25 cellular contexts compared by ENCODE assay signal in genomic region chr7:132800522-132800921, GRCh38.
DNase-seq lines count a peak whose midpoint lies in the region; ATAC-seq and TF ChIP-seq lines count a peak whose summit lies in the region.
"Had no signal": no experiment of that assay in that cellular context is flagged by ENCODE, and none has a peak within 500 bp of the region (broad histone marks: within the 10 kb centered on the region; RNA-seq: fewer than 3 reads in every experiment).

No MANE protein-coding gene starts in this region.

- in situ Hi-C loops in mammary epithelial cell (cut with MboI; ENCODE audit: low sequenced_read_pairs in 2 of 2): no loop called here

- H3K9ac ChIP-seq in mammary epithelial cell (ENCODE audit: insufficient read depth, low read length): no peak overlapping the region
- H3K9ac ChIP-seq: BLaER1, GM23248 had no signal

- POLR2A ChIA-PET in CD8-positive, alpha-beta T cell (lab: Charles Lee): no interaction called here
- POLR2A ChIA-PET in HEK293 (lab: Yijun Ruan, JAX): no interaction called here

- no peaks in the 10 kb centered on the region for H3K4me1 ChIP-seq in CD8-positive, alpha-beta T cell (ENCODE audit: insufficient read depth, low read length)
- no peaks in the 10 kb centered on the region for H3K4me1 ChIP-seq in HEK293 (ENCODE audit: control insufficient read depth, insufficient read depth, low read length)
- peaks cover 7% of the 10 kb centered on the region for H3K4me1 ChIP-seq in mammary epithelial cell (ENCODE audit: insufficient read depth, low read length)
- H3K4me1 ChIP-seq: HAP-1, SJCRH30 had no signal

- H3K27me3 Mint-ChIP-seq in CD8-positive, alpha-beta T cell (ENCODE audit: low read depth): no peaks in the 10 kb centered on the region
- H3K27me3 Mint-ChIP-seq in nephron (ENCODE audit: low read depth) (no peaks in the 10 kb centered on the region), progenitor cell of endocrine pancreas (no peaks in the 10 kb centered on the region)
- H3K27me3 Mint-ChIP-seq: CD4-positive, alpha-beta T cell had no signal

- H3K79me2 ChIP-seq in mammary epithelial cell (ENCODE audit: insufficient read depth, low read length): no peaks in the 10 kb centered on the region

- WGBS in mammary epithelial cell (ENCODE audit: low coverage, missing lambda C conversion rate): 0% methylated on average over 1 of the region's 1 CpG

- no peaks in the 10 kb centered on the region for H3K9me3 Mint-ChIP-seq in CD8-positive, alpha-beta T cell
- H3K9me3 Mint-ChIP-seq in nephron (no peaks in the 10 kb centered on the region), progenitor cell of endocrine pancreas (ENCODE audit: low read depth) (no peaks in the 10 kb centered on the region)
- H3K9me3 Mint-ChIP-seq: CD4-positive, alpha-beta T cell had no signal

- H3K36me3 Mint-ChIP-seq in CD8-positive, alpha-beta T cell: peaks cover 18% of the 10 kb centered on the region
- peaks cover 6% of the 10 kb centered on the region for H3K36me3 Mint-ChIP-seq in nephron (ENCODE audit: low read depth)
- peaks cover 4% of the 10 kb centered on the region for H3K36me3 Mint-ChIP-seq in progenitor cell of endocrine pancreas (ENCODE audit: insufficient read depth)

- H3K4me3 Mint-ChIP-seq in CD8-positive, alpha-beta T cell: no peak overlapping the region
- H3K4me3 Mint-ChIP-seq in nephron (no peak overlapping the region), progenitor cell of endocrine pancreas (ENCODE audit: low read depth) (no peak overlapping the region)
- H3K4me3 Mint-ChIP-seq: CD4-positive, alpha-beta T cell had no signal

- H3K27ac ChIP-seq in CD8-positive, alpha-beta T cell (ENCODE audit: low read depth, low read length): no peak overlapping the region
- H3K27ac ChIP-seq in HEK293 (ENCODE audit: extremely low read depth, low read depth, low read length): no peak overlapping the region
- H3K27ac ChIP-seq in mammary epithelial cell (ENCODE audit: insufficient read depth, low read depth, low read length): no peak overlapping the region
- H3K27ac ChIP-seq: BLaER1, GM23248, SJCRH30 had no signal

- peak overlapping the region; percentile 29 for H3K4me2 ChIP-seq in mammary epithelial cell (ENCODE audit: insufficient read depth, low read depth, low read length)
- H3K4me2 ChIP-seq: BLaER1 had no signal

- ATAC-seq in CD8-positive, alpha-beta T cell: no peak
- no peak for ATAC-seq in GM18511 (IDR thresholded peaks at IDR 0.05; ENCODE audit: unreplicated experiment)
- ATAC-seq: PC-3, Right ventricle myocardium inferior, SK-N-SH treated with all-trans-retinoic acid at 6 μM for 48 hours had no signal

- DNase-seq in CD8-positive, alpha-beta T cell: no peak
- DNase-seq in mammary epithelial cell (peak; percentile 71), progenitor cell of endocrine pancreas (ENCODE audit: low spot score, unreplicated experiment) (no peak), NCI-H2196 treated with DMSO at 0.1 percent for 48 hours (lab: John Stamatoyannopoulos, UW; ENCODE audit: unreplicated experiment) (no peak)
- DNase-seq: CD4-positive, alpha-beta T cell; COR-L47; GM23248; KBM-7; MG63; NCI-H1105 treated with DMSO at 0.1 percent for 48 hours; NCI-H146; NCI-H2029; NCI-H446; NCI-H524 treated with DMSO at 0.1 percent for 48 hours; NCI-H82; NK-92 treated with Interleukin-12 subunit alpha and Interleukin-12 subunit beta, amount 100 ng/mL, for 24 hours; PC-3; SJCRH30 had no signal

- intact Hi-C loops in CD8-positive, alpha-beta T cell (cut with DNase I, micrococcal nuclease): no loop called here
- intact Hi-C loops in mammary epithelial cell (cut with micrococcal nuclease): no loop called here

- TF ChIP-seq CTCF in CD8-positive, alpha-beta T cell (IDR thresholded peaks at IDR 0.05): no peak
- TF ChIP-seq CTCF in HEK293 (tag by site-specific recombination; IDR thresholded peaks at IDR 0.05) (no peak), mammary epithelial cell (conservative IDR thresholded peaks at IDR 0.05 in 1 of 2, IDR thresholded peaks at IDR 0.05 in 1 of 2; ENCODE audit: extremely low read depth in 1 of 2, insufficient read depth in 1 of 2, low read depth in 1 of 2, low read length in 2 of 2) (no peak), nephron (IDR thresholded peaks at IDR 0.05; ENCODE audit: unreplicated experiment in 3 of 3) (no peak), progenitor cell of endocrine pancreas (IDR thresholded peaks at IDR 0.05; ENCODE audit: unreplicated experiment) (no peak)

- H3K4me3 ChIP-seq in CD8-positive, alpha-beta T cell (ENCODE audit: low read depth, low read length): no peak overlapping the region
- H3K4me3 ChIP-seq in HEK293 (ENCODE audit: low read depth, low read length) (no peak overlapping the region), mammary epithelial cell (replicated peaks in 1 of 3; ENCODE audit: insufficient read depth in 1 of 3, low read depth in 2 of 3, low read length in 3 of 3) (no peak overlapping the region)
- H3K4me3 ChIP-seq: BLaER1, GM23248, HAP-1, MG63, SJCRH30 had no signal

- H2AFZ ChIP-seq in mammary epithelial cell (ENCODE audit: low read depth, low read length): no peak overlapping the region
- H2AFZ ChIP-seq: GM23248 had no signal

- no peaks in the 10 kb centered on the region for H3K27me3 ChIP-seq in CD8-positive, alpha-beta T cell (ENCODE audit: insufficient read depth, low read length)
- no peaks in the 10 kb centered on the region for H3K27me3 ChIP-seq in mammary epithelial cell (ENCODE audit: insufficient read depth, low read length)
- H3K27me3 ChIP-seq: BLaER1, MG63, SJCRH30 had no signal

- CTCF ChIA-PET in CD8-positive, alpha-beta T cell (lab: Charles Lee): no interaction called here
- CTCF ChIA-PET in HEK293 (lab: Yijun Ruan, JAX) (interaction anchor here (0.9 kb wide), 1 partner anchor 11 kb away, joined by 4 read pairs; no protein-coding TSS in a partner anchor), mammary epithelial cell (lab: Charles Lee; ENCODE audit: low non-redundant PET) (no interaction called here)

- dilution Hi-C loops in mammary epithelial cell (cut with HindIII; ENCODE audit: low sequenced_read_pairs): no loop called here

- no peaks in the 10 kb centered on the region for H3K9me3 ChIP-seq in CD8-positive, alpha-beta T cell (ENCODE audit: low read length)
- H3K9me3 ChIP-seq in HEK293 (ENCODE audit: control insufficient read depth, insufficient read depth, low read depth, low read length) (no peaks in the 10 kb centered on the region), mammary epithelial cell (replicated peaks; ENCODE audit: insufficient read depth, low read length) (no peaks in the 10 kb centered on the region)
- H3K9me3 ChIP-seq: BLaER1, HAP-1, MG63, SJCRH30 had no signal

- H4K20me1 ChIP-seq in mammary epithelial cell (ENCODE audit: insufficient read depth, low read length): no peaks in the 10 kb centered on the region
- H4K20me1 ChIP-seq: BLaER1 had no signal

- peaks cover 5% of the 10 kb centered on the region for H3K4me1 Mint-ChIP-seq in CD8-positive, alpha-beta T cell (ENCODE audit: low read depth)
- H3K4me1 Mint-ChIP-seq in nephron: no peaks in the 10 kb centered on the region
- peaks cover 6% of the 10 kb centered on the region for H3K4me1 Mint-ChIP-seq in progenitor cell of endocrine pancreas (ENCODE audit: low read depth)

- H3K27ac Mint-ChIP-seq in CD8-positive, alpha-beta T cell: peak overlapping the region; percentile 1
- H3K27ac Mint-ChIP-seq in nephron: peak overlapping the region in 2 of 3 experiments; percentile 16 to 57
- H3K27ac Mint-ChIP-seq in progenitor cell of endocrine pancreas: no peak overlapping the region
- H3K27ac Mint-ChIP-seq: CD4-positive, alpha-beta T cell had no signal

- no TSS peak for BruUV-seq in mammary epithelial cell (replicated peaks; lab: Mats Ljungman, UMichigan)

- H3K36me3 ChIP-seq in CD8-positive, alpha-beta T cell (ENCODE audit: insufficient read depth, low read length): no peaks in the 10 kb centered on the region
- H3K36me3 ChIP-seq in HEK293 (ENCODE audit: control insufficient read depth in 2 of 2, insufficient read depth in 1 of 2, low read length in 2 of 2) (peaks cover 0 to 8% of the 10 kb centered on the region in 2 experiments; a peak in 1 of 3 replicates), mammary epithelial cell (ENCODE audit: insufficient read depth, low read length) (no peaks in the 10 kb centered on the region)
- H3K36me3 ChIP-seq: MG63 had no signal

TF ChIP-seq in HEK293, 187 proteins besides CTCF, POLR2A, EP300 and RAD21:
- TF ChIP-seq ZNF558 (tag by site-specific recombination; IDR thresholded peaks at IDR 0.05) (no peak), BCL11B (tag by site-specific recombination; IDR thresholded peaks at IDR 0.05; ENCODE audit: low read depth) (no peak), PRDM1 (tag by site-specific recombination; IDR thresholded peaks at IDR 0.05) (peak; percentile 81), ZNF366 (tag by site-specific recombination; conservative IDR thresholded peaks at IDR 0.05) (0 out of 2 replicates have a peak, but pooled peaks have one; percentile 22)
